ENCODE assay signal across 1 cellular context in genomic region chr1:223109581-223110026, GRCh38.
A peak's percentile ranks its signal among the peaks of the same experiment; 100 is the strongest.
TF ChIP-seq lines count a peak whose summit lies in the region.

No MANE protein-coding gene starts in this region.

TF ChIP-seq in HepG2, 621 proteins besides CTCF, POLR2A, EP300 and RAD21 (continued from another document and continues in another):
- TF ChIP-seq FOXK1 (CRISPR knock-in tag; IDR thresholded peaks at IDR 0.05; ENCODE audit: borderline replicate concordance, low read depth) = peak; percentile 59; the same call in 1 of the 2 replicates
- TF ChIP-seq RBFOX2 (IDR thresholded peaks at IDR 0.05; ENCODE audit: low read depth, low read length) = no peak
- TF ChIP-seq GLMP (CRISPR knock-in tag; IDR thresholded peaks at IDR 0.05; ENCODE audit: borderline replicate concordance) = no peak
- no peak; the same call in 1 of the 2 replicates for TF ChIP-seq NR2F2 (IDR thresholded peaks at IDR 0.05; ENCODE audit: borderline replicate concordance, low read depth)
- TF ChIP-seq MATR3 (CRISPR knock-in tag; IDR thresholded peaks at IDR 0.05) = no peak
- TF ChIP-seq, protein P1, sequence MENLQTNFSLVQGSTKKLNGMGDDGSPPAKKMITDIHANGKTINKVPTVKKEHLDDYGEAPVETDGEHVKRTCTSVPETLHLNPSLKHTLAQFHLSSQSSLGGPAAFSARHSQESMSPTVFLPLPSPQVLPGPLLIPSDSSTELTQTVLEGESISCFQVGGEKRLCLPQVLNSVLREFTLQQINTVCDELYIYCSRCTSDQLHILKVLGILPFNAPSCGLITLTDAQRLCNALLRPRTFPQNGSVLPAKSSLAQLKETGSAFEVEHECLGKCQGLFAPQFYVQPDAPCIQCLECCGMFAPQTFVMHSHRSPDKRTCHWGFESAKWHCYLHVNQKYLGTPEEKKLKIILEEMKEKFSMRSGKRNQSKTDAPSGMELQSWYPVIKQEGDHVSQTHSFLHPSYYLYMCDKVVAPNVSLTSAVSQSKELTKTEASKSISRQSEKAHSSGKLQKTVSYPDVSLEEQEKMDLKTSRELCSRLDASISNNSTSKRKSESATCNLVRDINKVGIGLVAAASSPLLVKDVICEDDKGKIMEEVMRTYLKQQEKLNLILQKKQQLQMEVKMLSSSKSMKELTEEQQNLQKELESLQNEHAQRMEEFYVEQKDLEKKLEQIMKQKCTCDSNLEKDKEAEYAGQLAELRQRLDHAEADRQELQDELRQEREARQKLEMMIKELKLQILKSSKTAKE (CRISPR knock-in tag; IDR thresholded peaks at IDR 0.05; ENCODE audit: borderline replicate concordance) = peak; percentile 31; the same call in 1 of the 2 replicates
- TF ChIP-seq ZNF567 (CRISPR knock-in tag; IDR thresholded peaks at IDR 0.05; ENCODE audit: borderline replicate concordance) = no peak
- TF ChIP-seq PTBP1 (IDR thresholded peaks at IDR 0.05; ENCODE audit: low read depth, low read length, poor library complexity, severe bottlenecking) = no peak
- peak; percentile 54; the same call in 1 of the 2 replicates for TF ChIP-seq JUNB (CRISPR knock-in tag; IDR thresholded peaks at IDR 0.05; ENCODE audit: borderline replicate concordance)
- no peak for TF ChIP-seq ZNF557 (CRISPR knock-in tag; IDR thresholded peaks at IDR 0.05)
- no peak for TF ChIP-seq MTA1 (CRISPR knock-in tag; IDR thresholded peaks at IDR 0.05; ENCODE audit: borderline replicate concordance)
- TF ChIP-seq, protein P2, sequence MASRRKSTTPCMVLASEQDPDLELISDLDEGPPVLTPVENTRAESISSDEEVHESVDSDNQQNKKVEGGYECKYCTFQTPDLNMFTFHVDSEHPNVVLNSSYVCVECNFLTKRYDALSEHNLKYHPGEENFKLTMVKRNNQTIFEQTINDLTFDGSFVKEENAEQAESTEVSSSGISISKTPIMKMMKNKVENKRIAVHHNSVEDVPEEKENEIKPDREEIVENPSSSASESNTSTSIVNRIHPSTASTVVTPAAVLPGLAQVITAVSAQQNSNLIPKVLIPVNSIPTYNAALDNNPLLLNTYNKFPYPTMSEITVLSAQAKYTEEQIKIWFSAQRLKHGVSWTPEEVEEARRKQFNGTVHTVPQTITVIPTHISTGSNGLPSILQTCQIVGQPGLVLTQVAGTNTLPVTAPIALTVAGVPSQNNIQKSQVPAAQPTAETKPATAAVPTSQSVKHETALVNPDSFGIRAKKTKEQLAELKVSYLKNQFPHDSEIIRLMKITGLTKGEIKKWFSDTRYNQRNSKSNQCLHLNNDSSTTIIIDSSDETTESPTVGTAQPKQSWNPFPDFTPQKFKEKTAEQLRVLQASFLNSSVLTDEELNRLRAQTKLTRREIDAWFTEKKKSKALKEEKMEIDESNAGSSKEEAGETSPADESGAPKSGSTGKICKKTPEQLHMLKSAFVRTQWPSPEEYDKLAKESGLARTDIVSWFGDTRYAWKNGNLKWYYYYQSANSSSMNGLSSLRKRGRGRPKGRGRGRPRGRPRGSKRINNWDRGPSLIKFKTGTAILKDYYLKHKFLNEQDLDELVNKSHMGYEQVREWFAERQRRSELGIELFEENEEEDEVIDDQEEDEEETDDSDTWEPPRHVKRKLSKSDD (CRISPR knock-in tag; IDR thresholded peaks at IDR 0.05; ENCODE audit: low read depth) = no peak
- TF ChIP-seq ZNF558 (CRISPR knock-in tag; IDR thresholded peaks at IDR 0.05; ENCODE audit: borderline replicate concordance) = no peak
- TF ChIP-seq THAP9 (CRISPR knock-in tag; IDR thresholded peaks at IDR 0.05; ENCODE audit: borderline replicate concordance) = no peak
- no peak for TF ChIP-seq NFIB (CRISPR knock-in tag; IDR thresholded peaks at IDR 0.05; ENCODE audit: borderline replicate concordance)
- no peak for TF ChIP-seq MTA3 (CRISPR knock-in tag; IDR thresholded peaks at IDR 0.05)
- TF ChIP-seq JUND (CRISPR knock-in tag; IDR thresholded peaks at IDR 0.05) = 0 out of 2 replicates have a peak, but pooled peaks have one; percentile 48
- peak; percentile 92 for TF ChIP-seq HNF4A (CRISPR knock-in tag; IDR thresholded peaks at IDR 0.05)
- TF ChIP-seq TFDP2 (CRISPR knock-in tag; IDR thresholded peaks at IDR 0.05) = no peak
- no peak for TF ChIP-seq SRF (IDR thresholded peaks at IDR 0.05; ENCODE audit: low read depth, low read length)
- TF ChIP-seq EED (CRISPR knock-in tag; IDR thresholded peaks at IDR 0.05) = no peak
- TF ChIP-seq HNF4G (IDR thresholded peaks at IDR 0.05; ENCODE audit: borderline replicate concordance, low read depth, low read length) = peak; percentile 62; the same call in 1 of the 2 replicates
- TF ChIP-seq HNF4G (CRISPR knock-in tag; IDR thresholded peaks at IDR 0.05; ENCODE audit: borderline replicate concordance, low read depth) = peak; percentile 60; the same call in 1 of the 2 replicates
- 0 out of 2 replicates have a peak, but pooled peaks have one; percentile 18 for TF ChIP-seq THRA (CRISPR knock-in tag; IDR thresholded peaks at IDR 0.05; ENCODE audit: borderline replicate concordance)
- TF ChIP-seq ATF1 (CRISPR knock-in tag; IDR thresholded peaks at IDR 0.05) = peak; percentile 42; the same call in 1 of the 2 replicates
- TF ChIP-seq ZFP37 (CRISPR knock-in tag; IDR thresholded peaks at IDR 0.05; ENCODE audit: borderline replicate concordance) = no peak
- TF ChIP-seq ZNF772 (CRISPR knock-in tag; IDR thresholded peaks at IDR 0.05) = no peak
- no peak for TF ChIP-seq ATF5 (CRISPR knock-in tag; IDR thresholded peaks at IDR 0.05; ENCODE audit: low read depth)
- TF ChIP-seq ZNF124 (CRISPR knock-in tag; IDR thresholded peaks at IDR 0.05) = no peak
- TF ChIP-seq TEAD2 (CRISPR knock-in tag; IDR thresholded peaks at IDR 0.05) = no peak
- TF ChIP-seq ZNF710 (CRISPR knock-in tag; IDR thresholded peaks at IDR 0.05; ENCODE audit: borderline replicate concordance) = no peak
- TF ChIP-seq ZNF644 (CRISPR knock-in tag; IDR thresholded peaks at IDR 0.05; ENCODE audit: low read depth) = peak; percentile 74
- no peak for TF ChIP-seq ZNF441 (CRISPR knock-in tag; IDR thresholded peaks at IDR 0.05; ENCODE audit: borderline replicate concordance)
- TF ChIP-seq ZNF790 (CRISPR knock-in tag; IDR thresholded peaks at IDR 0.05; ENCODE audit: borderline replicate concordance) = no peak
- TF ChIP-seq ZNF329 (CRISPR knock-in tag; IDR thresholded peaks at IDR 0.05; ENCODE audit: low read depth) = no peak
- TF ChIP-seq MZF1 (CRISPR knock-in tag; IDR thresholded peaks at IDR 0.05; ENCODE audit: borderline replicate concordance) = no peak
- TF ChIP-seq SOX13 (IDR thresholded peaks at IDR 0.05) = no peak
- peak in 1 of 2 experiments; percentile 48; a peak in 1 of 4 replicates for TF ChIP-seq SOX13 (CRISPR knock-in tag; conservative IDR thresholded peaks at IDR 0.05 in 1 of 2, IDR thresholded peaks at IDR 0.05 in 1 of 2)
- peak; percentile 76; the same call in 1 of the 2 replicates for TF ChIP-seq NCOR1 (IDR thresholded peaks at IDR 0.05; ENCODE audit: borderline replicate concordance, low read length)
- TF ChIP-seq ETV6 (CRISPR knock-in tag; conservative IDR thresholded peaks at IDR 0.05) = no peak
- peak; percentile 54; the same call in 1 of the 2 replicates for TF ChIP-seq ZNF556 (CRISPR knock-in tag; IDR thresholded peaks at IDR 0.05; ENCODE audit: borderline replicate concordance)
- no peak for TF ChIP-seq RBM22 (optimal IDR thresholded peaks at IDR 0.05; ENCODE audit: low read length)
- no peak for TF ChIP-seq SNAPC5 (CRISPR knock-in tag; IDR thresholded peaks at IDR 0.05; ENCODE audit: borderline replicate concordance)
- TF ChIP-seq ZNF569 (CRISPR knock-in tag; IDR thresholded peaks at IDR 0.05; ENCODE audit: borderline replicate concordance) = no peak
- peak; percentile 97 for TF ChIP-seq RARA (CRISPR knock-in tag; IDR thresholded peaks at IDR 0.05)
- 0 out of 2 replicates have a peak, but pooled peaks have one; percentile 57 for TF ChIP-seq IRF2 (CRISPR knock-in tag; IDR thresholded peaks at IDR 0.05)
- TF ChIP-seq ZBTB21 (CRISPR knock-in tag; IDR thresholded peaks at IDR 0.05) = peak; percentile 65
- TF ChIP-seq HHEX (CRISPR knock-in tag; IDR thresholded peaks at IDR 0.05) = peak; percentile 55; the same call in 1 of the 2 replicates
- TF ChIP-seq CBX5 (CRISPR knock-in tag; IDR thresholded peaks at IDR 0.05; ENCODE audit: borderline replicate concordance) = no peak
- peak; percentile 59 for TF ChIP-seq ASH2L (IDR thresholded peaks at IDR 0.05; ENCODE audit: insufficient read length, low read depth, low read length)
- 0 out of 2 replicates have a peak, but pooled peaks have one; percentile 32 for TF ChIP-seq MEF2D (CRISPR knock-in tag; IDR thresholded peaks at IDR 0.05)
- peak; percentile 61; the same call in 1 of the 2 replicates for TF ChIP-seq MIER3 (CRISPR knock-in tag; IDR thresholded peaks at IDR 0.05; ENCODE audit: borderline replicate concordance)
